Comparison of ENCODE assay signal across 21 cellular contexts in genomic region chr3:176584413-176585176, GRCh38.
DNase-seq lines count a peak whose midpoint lies in the region; ATAC-seq and TF ChIP-seq lines count a peak whose summit lies in the region.
"Had no signal": no experiment of that assay in that cellular context is flagged by ENCODE, and none has a peak within 500 bp of the region (broad histone marks: within the 10 kb centered on the region; RNA-seq: fewer than 3 reads in every experiment).

No MANE protein-coding gene starts in this region.

- in situ Hi-C loops in GM23248 (cut with MboI) = no loop called here
- in situ Hi-C loops in astrocyte of the spinal cord (cut with HindIII; ENCODE audit: low sequenced_read_pairs) = no loop called here
- in situ Hi-C loops in HAP-1 (cut with MboI; ENCODE audit: low sequenced_read_pairs) = no loop called here

- H3K4me2 ChIP-seq in GM23248 (ENCODE audit: unreplicated experiment) = peak overlapping the region; percentile 25

- peaks cover 33% of the 10 kb centered on the region for H3K4me1 ChIP-seq in GM23248 (ENCODE audit: insufficient read depth)
- no peaks in the 10 kb centered on the region; the same call in 1 of the 2 replicates for H3K4me1 ChIP-seq in HAP-1
- H3K4me1 ChIP-seq: body of pancreas, pancreas, vagina had no signal

- peaks cover 4% of the 10 kb centered on the region; the same call in 1 of the 2 replicates for H3K9me2 ChIP-seq in GM23248 (ENCODE audit: insufficient read depth)

- H3K36me3 ChIP-seq in GM23248 (ENCODE audit: low read depth) = no peaks in the 10 kb centered on the region
- no peaks in the 10 kb centered on the region for H3K36me3 ChIP-seq in HAP-1 (replicated peaks)
- H3K36me3 ChIP-seq: pancreas, vagina had no signal

- no peak for ATAC-seq in HG02610 (IDR thresholded peaks at IDR 0.05; ENCODE audit: unreplicated experiment)
- ATAC-seq: activated CD8-positive, alpha-beta memory T cell treated with anti-CD3 and anti-CD28 coated beads, Interleukin-2, amount 10 ng/mL, durations not matched to agents 7 days and 5 days; body of pancreas; GM12878; natural killer cell treated with Interleukin-12 subunit alpha and Interleukin-12 subunit beta and Interleukin-15 and Interleukin-18, amount 100 ng/mL, for 72 hours; pancreas; right cardiac atrium had no signal

- H3K27ac ChIP-seq in GM23248 = peak overlapping the region; percentile 71
- H3K27ac ChIP-seq: body of pancreas, coronary artery, pancreas, vagina had no signal

- H3K27me3 ChIP-seq in GM23248 (replicated peaks; ENCODE audit: insufficient read depth) (no peaks in the 10 kb centered on the region), HAP-1 (ENCODE audit: low read depth) (no peaks in the 10 kb centered on the region)
- H3K27me3 ChIP-seq: body of pancreas, pancreas, vagina had no signal

- H3K79me2 ChIP-seq in GM23248 (ENCODE audit: insufficient read depth) = no peaks in the 10 kb centered on the region

- TF ChIP-seq CTCF in astrocyte of the spinal cord (IDR thresholded peaks at IDR 0.05; ENCODE audit: low read depth, low read length) = no peak

- peaks cover 33% of the 10 kb centered on the region for H3F3A ChIP-seq in GM23248 (ENCODE audit: insufficient read depth)

- no peaks in the 10 kb centered on the region for H3K9me3 ChIP-seq in GM23248 (ENCODE audit: low read depth)
- H3K9me3 ChIP-seq in HAP-1 = no peaks in the 10 kb centered on the region
- H3K9me3 ChIP-seq: body of pancreas, pancreas, vagina had no signal

- DNase-seq in AG08395 (ENCODE audit: low spot score) (peak; percentile 17), GM23248 (peak; percentile 72), astrocyte of the spinal cord (ENCODE audit: low read depth, low spot score) (peak; percentile 25), fibroblast of peridontal ligament (ENCODE audit: extremely low read depth) (peak; percentile 81), dermis blood vessel endothelial cell (no peak), HAP-1 (ENCODE audit: low spot score in 2 of 2) (no peak)
- DNase-seq in NK-92 treated with Interleukin-12 subunit alpha and Interleukin-12 subunit beta, amount 100 ng/mL, for 24 hours (lab: John Stamatoyannopoulos, UW) = no peak
- DNase-seq: activated CD4-positive, alpha-beta T cell treated with anti-CD3 and anti-CD28 coated beads for 48 hours; activated CD8-positive, alpha-beta memory T cell treated with anti-CD3 and anti-CD28 coated beads, Interleukin-2, amount 10 ng/mL, durations not matched to agents 7 days and 5 days; body of pancreas; head of caudate nucleus; NCI-H1417 treated with DMSO at 0.1 percent for 48 hours; NCI-H510A treated with DMSO at 0.1 percent for 48 hours; pancreas; right cardiac atrium; SHP77 had no signal

- H3K4me3 ChIP-seq in GM23248 = no peak overlapping the region
- H3K4me3 ChIP-seq in astrocyte of the spinal cord (ENCODE audit: low read depth, low read length) = no peak overlapping the region
- H3K4me3 ChIP-seq in HAP-1 = no peak overlapping the region
- H3K4me3 ChIP-seq: body of pancreas, coronary artery, GM12878, pancreas, vagina had no signal

- H3K9ac ChIP-seq in GM23248 = peak overlapping the region; percentile 22; the same call in 1 of the 2 replicates

- H2AFZ ChIP-seq in GM23248 = no peak overlapping the region

- H4K20me1 ChIP-seq in GM23248 (ENCODE audit: insufficient read depth) = no peaks in the 10 kb centered on the region

Comparison
In these comparisons a context has a peak if more than half of its experiments do, and no peak if none do; other contexts are left out.
1. DNase-seq: peak in AG08395 (single experiment), GM23248 (single experiment), astrocyte of the spinal cord (single experiment) and fibroblast of peridontal ligament (single experiment); none in dermis blood vessel endothelial cell (single experiment), HAP-1 (0 of 2) and NK-92 treated with Interleukin-12 subunit alpha and Interleukin-12 subunit beta, amount 100 ng/mL, for 24 hours (single experiment).